Comparison of ENCODE assay signal across 12 cellular contexts in genomic region chr14:34966413-34966812, GRCh38. TPM values are rescaled to one million over a fixed set of nuclear protein-coding genes. Genes with fewer than 3 reads are reported as not detected.
DNase-seq lines count a peak whose midpoint lies in the region; ATAC-seq and TF ChIP-seq lines count a peak whose summit lies in the region.
"Had no signal": no experiment of that assay in that cellular context is flagged by ENCODE, and none has a peak within 500 bp of the region (broad histone marks: within the 10 kb centered on the region; RNA-seq: fewer than 3 reads in every experiment).

No MANE protein-coding gene starts in this region.

- H3K27ac ChIP-seq in neutrophil: peak overlapping the region; percentile 63

- peaks cover 14% of the 10 kb centered on the region for H3K4me1 Mint-ChIP-seq in activated CD8-positive, alpha-beta memory T cell treated with anti-CD3 and anti-CD28 coated beads, Interleukin-2, amount 10 ng/mL, durations not matched to agents 7 days and 5 days

- H3K27ac Mint-ChIP-seq in activated CD8-positive, alpha-beta memory T cell treated with anti-CD3 and anti-CD28 coated beads, Interleukin-2, amount 10 ng/mL, durations not matched to agents 7 days and 5 days: peak overlapping the region; percentile 7

- H3K27me3 Mint-ChIP-seq in activated CD8-positive, alpha-beta memory T cell treated with anti-CD3 and anti-CD28 coated beads, Interleukin-2, amount 10 ng/mL, durations not matched to agents 7 days and 5 days: no peaks in the 10 kb centered on the region

- DNase-seq in activated CD8-positive, alpha-beta memory T cell treated with anti-CD3 and anti-CD28 coated beads, Interleukin-2, amount 10 ng/mL, durations not matched to agents 7 days and 5 days: no peak
- no peak for DNase-seq in activated CD8-positive, alpha-beta memory T cell treated with anti-CD3 and anti-CD28 coated beads, Interleukin-2, amount 50 U/mL, for 4 hours
- DNase-seq in activated gamma-delta T cell treated with Interleukin-2 at 50 U/mL for 16 hours (no peak), CD1c-positive myeloid dendritic cell (ENCODE audit: extremely low spot score) (no peak), NCI-H2029 (lab: John Stamatoyannopoulos, UW) (no peak)
- DNase-seq: ACHN, NCI-H226, posterior cingulate gyrus had no signal

- ATAC-seq in activated CD8-positive, alpha-beta memory T cell treated with anti-CD3 and anti-CD28 coated beads, Interleukin-2, amount 10 ng/mL, durations not matched to agents 7 days and 5 days: peak; percentile 58
- ATAC-seq in GM21619 (IDR thresholded peaks at IDR 0.05; ENCODE audit: unreplicated experiment) (peak; percentile 85), HG03432 (IDR thresholded peaks at IDR 0.05; ENCODE audit: unreplicated experiment) (peak; percentile 96)

- H3K4me3 ChIP-seq in neutrophil (ENCODE audit: low read depth in 1 of 2, low read length in 1 of 2): no peak overlapping the region
- H3K4me3 ChIP-seq: HAP-1 had no signal

- CTCF ChIA-PET in activated CD8-positive, alpha-beta memory T cell treated with anti-CD3 and anti-CD28 coated beads, Interleukin-2, amount 10 ng/mL, durations not matched to agents 7 days and 5 days (lab: Charles Lee): interaction anchor here (0.8 kb wide), 1 partner anchor 11 kb away, joined by 3 read pairs; no protein-coding TSS in a partner anchor

- TF ChIP-seq CTCF in neutrophil (IDR thresholded peaks at IDR 0.05): no peak

- H3K36me3 ChIP-seq in neutrophil: peaks cover 34% of the 10 kb centered on the region

- H3K36me3 Mint-ChIP-seq in activated CD8-positive, alpha-beta memory T cell treated with anti-CD3 and anti-CD28 coated beads, Interleukin-2, amount 10 ng/mL, durations not matched to agents 7 days and 5 days: peaks cover 23% of the 10 kb centered on the region

- H3K4me3 Mint-ChIP-seq in activated CD8-positive, alpha-beta memory T cell treated with anti-CD3 and anti-CD28 coated beads, Interleukin-2, amount 10 ng/mL, durations not matched to agents 7 days and 5 days: no peak overlapping the region

- no peaks in the 10 kb centered on the region for H3K9me3 ChIP-seq in neutrophil
- H3K9me3 ChIP-seq: HAP-1 had no signal

- no peaks in the 10 kb centered on the region for H3K27me3 ChIP-seq in neutrophil

- H3K4me1 ChIP-seq in neutrophil (ENCODE audit: control insufficient read depth in 1 of 2, insufficient read depth in 1 of 2, low read depth in 1 of 2, low read length in 1 of 2): peaks cover 5 to 13% of the 10 kb centered on the region in 2 experiments
- H3K4me1 ChIP-seq: HAP-1 had no signal

- H3K9me3 Mint-ChIP-seq in activated CD8-positive, alpha-beta memory T cell treated with anti-CD3 and anti-CD28 coated beads, Interleukin-2, amount 10 ng/mL, durations not matched to agents 7 days and 5 days (ENCODE audit: low read depth): no peaks in the 10 kb centered on the region

RNA-seq across cellular contexts. Expression of gene SRP54, which starts 16.4 kb away (rescaled TPM):
- 10 to 100 TPM; 56.3 to 63.5 TPM for total RNA-seq in activated CD8-positive, alpha-beta memory T cell treated with anti-CD3 and anti-CD28 coated beads, Interleukin-2, amount 10 ng/mL, durations not matched to agents 7 days and 5 days
